Comparison of ENCODE assay signal across 16 cellular contexts in genomic region chr6:100370265-100370664, GRCh38.
DNase-seq lines count a peak whose midpoint lies in the region; ATAC-seq and TF ChIP-seq lines count a peak whose summit lies in the region.
"Had no signal": no experiment of that assay in that cellular context is flagged by ENCODE, and none has a peak within 500 bp of the region (broad histone marks: within the 10 kb centered on the region; RNA-seq: fewer than 3 reads in every experiment).

No MANE protein-coding gene starts in this region.

- no peak overlapping the region for H3K27ac Mint-ChIP-seq in stimulated activated memory B cell treated with anti-CD40 and anti-IgM and Interleukin-4, amounts not matched to agents 10 μg/mL and 1 μg/mL and 100 μg/mL, for 72 hours
- H3K27ac Mint-ChIP-seq: activated naive CD8-positive, alpha-beta T cell treated with anti-CD3 and anti-CD28 coated beads, Interleukin-2, amount 10 ng/mL, durations not matched to agents 7 days and 5 days; CD8-positive, alpha-beta memory T cell had no signal

- H3K4me3 Mint-ChIP-seq in stimulated activated memory B cell treated with anti-CD40 and anti-IgM and Interleukin-4, amounts not matched to agents 10 μg/mL and 1 μg/mL and 100 μg/mL, for 72 hours = no peak overlapping the region
- H3K4me3 Mint-ChIP-seq: activated naive CD8-positive, alpha-beta T cell treated with anti-CD3 and anti-CD28 coated beads, Interleukin-2, amount 10 ng/mL, durations not matched to agents 7 days and 5 days; CD8-positive, alpha-beta memory T cell had no signal

- H3K79me2 ChIP-seq in HCT116 (ENCODE audit: insufficient read depth, low read length) (no peaks in the 10 kb centered on the region), PC-3 (ENCODE audit: low read length) (no peaks in the 10 kb centered on the region)

- no peaks in the 10 kb centered on the region for H3K9me2 ChIP-seq in HCT116 (ENCODE audit: insufficient read depth)
- H3K9me2 ChIP-seq in PC-3 (replicated peaks; ENCODE audit: low read length) = no peaks in the 10 kb centered on the region

- RAD21 ChIA-PET in HCT116 (lab: Charles Lee; ENCODE audit: low non-redundant PET in 1 of 2, low total read pairs in 2 of 2, uncharacterized antibody in 2 of 2, unreplicated experiment in 2 of 2) = no interaction called here

- H3K4me1 ChIP-seq in HCT116 (ENCODE audit: control insufficient read depth in 1 of 2, insufficient read depth in 2 of 2, low read length in 2 of 2) = peaks cover 0 to 4% of the 10 kb centered on the region in 2 experiments; a peak in 1 of 4 replicates
- H3K4me1 ChIP-seq in PC-3 (ENCODE audit: insufficient read depth, low read length) = no peaks in the 10 kb centered on the region
- H3K4me1 ChIP-seq: right atrium auricular region had no signal

- 0 out of 2 replicates have a peak, but pooled peaks have one; percentile 16 for TF ChIP-seq CTCF in BJ (IDR thresholded peaks at IDR 0.05; ENCODE audit: insufficient read depth, low read depth, low read length)
- peak; percentile 10 to 45 (median 17); a peak in 3 of 6 replicates for TF ChIP-seq CTCF in HCT116 (IDR thresholded peaks at IDR 0.05 in 2 of 3, conservative IDR thresholded peaks at IDR 0.05 in 1 of 3; ENCODE audit: borderline replicate concordance in 1 of 3, insufficient read depth in 1 of 3, low read depth in 2 of 3, low read length in 2 of 3)
- peak; percentile 45; the same call in 1 of the 2 replicates for TF ChIP-seq CTCF in PC-3 (conservative IDR thresholded peaks at IDR 0.05; ENCODE audit: low read depth, low read length)
- peak; percentile 23 for TF ChIP-seq CTCF in fibroblast of villous mesenchyme (IDR thresholded peaks at IDR 0.05; ENCODE audit: insufficient read depth, low read depth, low read length)

- H3K4me2 ChIP-seq in HCT116 (ENCODE audit: low read length) (no peak overlapping the region), PC-3 (ENCODE audit: low read length) (no peak overlapping the region)

- no TSS peak for BruUV-seq in HCT116 (replicated peaks; lab: Mats Ljungman, UMichigan)
- BruUV-seq in PC-3 (replicated peaks; lab: Mats Ljungman, UMichigan) = no TSS peak

- H3K4me1 Mint-ChIP-seq in stimulated activated memory B cell treated with anti-CD40 and anti-IgM and Interleukin-4, amounts not matched to agents 10 μg/mL and 1 μg/mL and 100 μg/mL, for 72 hours = no peaks in the 10 kb centered on the region
- H3K4me1 Mint-ChIP-seq: activated naive CD8-positive, alpha-beta T cell treated with anti-CD3 and anti-CD28 coated beads, Interleukin-2, amount 10 ng/mL, durations not matched to agents 7 days and 5 days; CD8-positive, alpha-beta memory T cell had no signal

- peak overlapping the region; percentile 70 for H2AFZ ChIP-seq in HCT116 (ENCODE audit: low read depth, low read length, poor library complexity, severe bottlenecking)
- H2AFZ ChIP-seq in PC-3 (ENCODE audit: low read length) = no peak overlapping the region

- DNase-seq in BJ (ENCODE audit: low read depth) = no peak
- no peak for DNase-seq in HCT116 (ENCODE audit: low read depth, low spot score)
- peak; percentile 18 for DNase-seq in PC-3
- no peak for DNase-seq in fibroblast of villous mesenchyme (ENCODE audit: low read depth)
- DNase-seq in stimulated activated naive CD4-positive, alpha-beta T cell (lab: John Stamatoyannopoulos, UW) = no peak
- DNase-seq in NCI-H1105 treated with DMSO at 0.1 percent for 48 hours (lab: John Stamatoyannopoulos, UW) = no peak
- DNase-seq: activated naive CD8-positive, alpha-beta T cell treated with anti-CD3 and anti-CD28 coated beads, Interleukin-2, amount 10 ng/mL, durations not matched to agents 7 days and 5 days; CD8-positive, alpha-beta memory T cell; NCI-H1092; NCI-H774; stimulated activated CD4-positive, alpha-beta T cell treated with anti-CD3 and anti-CD28 coated beads, Interleukin-4, amount 100 ng/mL, for 4 hours; stimulated activated naive CD8-positive, alpha-beta T cell treated with anti-CD3 and anti-CD28 coated beads, Interleukin-15, Interleukin-2, amounts not matched to agents 100 U/mL and 50 U/mL, for 24 hours had no signal

- no peaks in the 10 kb centered on the region for H3K9me3 ChIP-seq in HCT116 (ENCODE audit: control insufficient read depth in 1 of 2, insufficient read depth in 1 of 2, low read depth in 1 of 2, low read length in 2 of 2)
- H3K9me3 ChIP-seq in PC-3 (ENCODE audit: low read length) = no peaks in the 10 kb centered on the region
- H3K9me3 ChIP-seq: right atrium auricular region had no signal

- no peak for TF ChIP-seq POLR2A in HCT116 (IDR thresholded peaks at IDR 0.05; ENCODE audit: borderline replicate concordance, extremely low read depth, insufficient read depth, insufficient read length)

- H3K4me3 ChIP-seq in BJ (ENCODE audit: low read depth, low read length) (no peak overlapping the region), HCT116 (replicated peaks in 1 of 2; ENCODE audit: low read depth in 1 of 2, low read length in 2 of 2) (no peak overlapping the region), PC-3 (ENCODE audit: low read length) (no peak overlapping the region), fibroblast of villous mesenchyme (ENCODE audit: low read depth, low read length) (no peak overlapping the region)
- H3K4me3 ChIP-seq: right atrium auricular region, SK-N-MC had no signal

- ATAC-seq in HCT116 (peak; percentile 62), PC-3 (no peak), GM21528 (IDR thresholded peaks at IDR 0.05; ENCODE audit: low FRiP score, unreplicated experiment) (no peak)
- ATAC-seq in stimulated activated memory B cell treated with anti-CD40 and anti-IgM and Interleukin-4, amounts not matched to agents 10 μg/mL and 1 μg/mL and 100 μg/mL, for 72 hours = no peak
- ATAC-seq: stimulated activated naive CD8-positive, alpha-beta T cell treated with anti-CD3 and anti-CD28 coated beads, Interleukin-15, Interleukin-2, amounts not matched to agents 100 U/mL and 50 U/mL, for 24 hours had no signal

- CTCF ChIA-PET in BJ (lab: Yijun Ruan, JAX) (no interaction called here), HCT116 (lab: Charles Lee) (no interaction called here), PC-3 (lab: Charles Lee) (no interaction called here)

- H3K27me3 Mint-ChIP-seq in stimulated activated memory B cell treated with anti-CD40 and anti-IgM and Interleukin-4, amounts not matched to agents 10 μg/mL and 1 μg/mL and 100 μg/mL, for 72 hours = no peaks in the 10 kb centered on the region
- H3K27me3 Mint-ChIP-seq: activated naive CD8-positive, alpha-beta T cell treated with anti-CD3 and anti-CD28 coated beads, Interleukin-2, amount 10 ng/mL, durations not matched to agents 7 days and 5 days had no signal

- H3K27me3 ChIP-seq in BJ (ENCODE audit: control insufficient read depth, insufficient read depth, low read length) = no peaks in the 10 kb centered on the region
- H3K27me3 ChIP-seq in HCT116 (ENCODE audit: insufficient read depth, low read length) = no peaks in the 10 kb centered on the region
- no peaks in the 10 kb centered on the region for H3K27me3 ChIP-seq in PC-3 (ENCODE audit: low read length)
- H3K27me3 ChIP-seq: right atrium auricular region had no signal

- H3K27ac ChIP-seq in HCT116 (ENCODE audit: low read depth, low read length) (no peak overlapping the region), PC-3 (ENCODE audit: low read length) (no peak overlapping the region)
- H3K27ac ChIP-seq: right atrium auricular region, SK-N-MC had no signal

- no peaks in the 10 kb centered on the region for H3K9me3 Mint-ChIP-seq in stimulated activated memory B cell treated with anti-CD40 and anti-IgM and Interleukin-4, amounts not matched to agents 10 μg/mL and 1 μg/mL and 100 μg/mL, for 72 hours
- H3K9me3 Mint-ChIP-seq: activated naive CD8-positive, alpha-beta T cell treated with anti-CD3 and anti-CD28 coated beads, Interleukin-2, amount 10 ng/mL, durations not matched to agents 7 days and 5 days had no signal

- H3K36me3 ChIP-seq in BJ (ENCODE audit: control insufficient read depth, insufficient read depth, low read length) = no peaks in the 10 kb centered on the region
- H3K36me3 ChIP-seq in HCT116 (ENCODE audit: control insufficient read depth in 1 of 2, insufficient read depth in 2 of 2, low read length in 2 of 2) = no peaks in the 10 kb centered on the region
- no peaks in the 10 kb centered on the region for H3K36me3 ChIP-seq in PC-3 (ENCODE audit: low read depth, low read length)
- H3K36me3 ChIP-seq: right atrium auricular region had no signal

- no peaks in the 10 kb centered on the region for H3K36me3 Mint-ChIP-seq in stimulated activated memory B cell treated with anti-CD40 and anti-IgM and Interleukin-4, amounts not matched to agents 10 μg/mL and 1 μg/mL and 100 μg/mL, for 72 hours
- H3K36me3 Mint-ChIP-seq: activated naive CD8-positive, alpha-beta T cell treated with anti-CD3 and anti-CD28 coated beads, Interleukin-2, amount 10 ng/mL, durations not matched to agents 7 days and 5 days; CD8-positive, alpha-beta memory T cell had no signal

- intact Hi-C loops in HCT116 (cut with micrococcal nuclease) = no loop called here
- intact Hi-C loops in PC-3 (cut with micrococcal nuclease) = no loop called here

- peak; percentile 10; the same call in 1 of the 2 replicates for TF ChIP-seq RAD21 in HCT116 (IDR thresholded peaks at IDR 0.05; ENCODE audit: low read depth)

- H3K9ac ChIP-seq in HCT116 (ENCODE audit: low read length) (no peak overlapping the region), PC-3 (ENCODE audit: low read length) (no peak overlapping the region)

- no peaks in the 10 kb centered on the region for H4K20me1 ChIP-seq in HCT116 (ENCODE audit: insufficient read depth)
- no peaks in the 10 kb centered on the region for H4K20me1 ChIP-seq in PC-3 (ENCODE audit: low read length)

- POLR2A ChIA-PET in BJ (lab: Charles Lee) (no interaction called here), HCT116 (lab: Charles Lee) (no interaction called here), PC-3 (lab: Charles Lee; ENCODE audit: unreplicated experiment) (no interaction called here)

- no peaks in the 10 kb centered on the region for H3F3A ChIP-seq in PC-3 (ENCODE audit: low read length, unreplicated experiment)

TF ChIP-seq in HCT116, 20 proteins besides CTCF, POLR2A, EP300 and RAD21 (continues in another document):
- TF ChIP-seq SRF (IDR thresholded peaks at IDR 0.05; ENCODE audit: low read depth) = no peak
